ENCODE assay signal across 8 cellular contexts in the genomic region with DNA sequence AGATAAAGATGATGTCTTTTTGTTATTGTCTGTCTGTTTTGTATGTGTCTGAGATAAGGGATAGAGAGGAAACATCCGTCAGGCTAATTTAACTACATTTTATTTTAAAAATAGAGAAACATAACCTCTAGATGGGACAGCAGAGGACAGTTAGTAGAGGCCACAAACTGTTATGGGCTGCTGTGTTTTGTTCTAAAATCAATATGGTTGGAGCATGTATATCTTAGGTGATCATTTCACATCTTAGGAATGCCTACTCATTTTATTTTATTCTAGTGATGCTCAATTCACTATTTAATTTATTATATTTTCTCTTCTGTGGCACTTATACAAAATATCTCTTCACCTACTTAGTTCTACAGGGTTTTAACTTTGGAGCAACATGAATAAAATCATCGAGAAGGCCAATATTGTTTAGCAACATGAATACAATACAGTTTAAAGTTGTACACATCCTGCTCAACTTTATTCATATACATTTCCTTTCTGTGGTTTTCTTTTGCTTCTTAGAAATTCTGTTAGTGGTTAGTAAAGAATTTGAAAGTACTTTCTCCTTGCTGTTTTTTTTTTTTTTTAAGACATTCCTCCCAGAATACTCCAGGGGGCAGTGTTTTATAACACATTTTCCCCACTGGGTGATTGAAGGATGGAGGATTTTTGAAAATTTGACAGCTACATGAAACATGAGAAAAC.
DNase-seq lines count a peak whose midpoint lies in the region; ATAC-seq and TF ChIP-seq lines count a peak whose summit lies in the region.

No MANE protein-coding gene starts in this region.

- H3K27me3 Mint-ChIP-seq in activated CD4-positive, alpha-beta T cell treated with anti-CD3 and anti-CD28 coated beads, Interleukin-2, amount 10 ng/mL, durations not matched to agents 24 days and 14 days, result peaks cover 28% of the 10 kb centered on the region
- H3K27me3 Mint-ChIP-seq in chondrocyte (ENCODE audit: low read depth), result no peaks in the 10 kb centered on the region
- H3K27me3 Mint-ChIP-seq in natural killer cell treated with Interleukin-12 subunit alpha and Interleukin-12 subunit beta and Interleukin-15 and Interleukin-18, amount 100 ng/mL, for 72 hours, result peaks cover 5 to 7% of the 10 kb centered on the region in 2 donors

- H3K4me3 Mint-ChIP-seq in activated CD4-positive, alpha-beta T cell treated with anti-CD3 and anti-CD28 coated beads, Interleukin-2, amount 10 ng/mL, durations not matched to agents 24 days and 14 days, result peak overlapping the region; percentile 61
- peak overlapping the region; percentile 37 for H3K4me3 Mint-ChIP-seq in chondrocyte (ENCODE audit: unreplicated experiment)
- H3K4me3 Mint-ChIP-seq in natural killer cell treated with Interleukin-12 subunit alpha and Interleukin-12 subunit beta and Interleukin-15 and Interleukin-18, amount 100 ng/mL, for 72 hours, result peak overlapping the region; percentile 30

- H3K27ac Mint-ChIP-seq in activated CD4-positive, alpha-beta T cell treated with anti-CD3 and anti-CD28 coated beads, Interleukin-2, amount 10 ng/mL, durations not matched to agents 24 days and 14 days, result peak overlapping the region; percentile 76
- H3K27ac Mint-ChIP-seq in chondrocyte (ENCODE audit: unreplicated experiment), result peak overlapping the region; percentile 38
- H3K27ac Mint-ChIP-seq in natural killer cell treated with Interleukin-12 subunit alpha and Interleukin-12 subunit beta and Interleukin-15 and Interleukin-18, amount 100 ng/mL, for 72 hours, result no peak overlapping the region

- H3K9me3 Mint-ChIP-seq in activated CD4-positive, alpha-beta T cell treated with anti-CD3 and anti-CD28 coated beads, Interleukin-2, amount 10 ng/mL, durations not matched to agents 24 days and 14 days, result no peaks in the 10 kb centered on the region
- no peaks in the 10 kb centered on the region for H3K9me3 Mint-ChIP-seq in chondrocyte (ENCODE audit: low read depth)
- H3K9me3 Mint-ChIP-seq in natural killer cell treated with Interleukin-12 subunit alpha and Interleukin-12 subunit beta and Interleukin-15 and Interleukin-18, amount 100 ng/mL, for 72 hours, result no peaks in the 10 kb centered on the region

- peaks cover 2% of the 10 kb centered on the region for H3K36me3 Mint-ChIP-seq in activated CD4-positive, alpha-beta T cell treated with anti-CD3 and anti-CD28 coated beads, Interleukin-2, amount 10 ng/mL, durations not matched to agents 24 days and 14 days (ENCODE audit: low read depth)
- H3K36me3 Mint-ChIP-seq in chondrocyte (ENCODE audit: low read depth), result no peaks in the 10 kb centered on the region
- H3K36me3 Mint-ChIP-seq in natural killer cell treated with Interleukin-12 subunit alpha and Interleukin-12 subunit beta and Interleukin-15 and Interleukin-18, amount 100 ng/mL, for 72 hours, result no peaks in the 10 kb centered on the region

- DNase-seq in activated CD4-positive, alpha-beta T cell treated with anti-CD3 and anti-CD28 coated beads, Interleukin-2, amount 10 ng/mL, durations not matched to agents 24 days and 14 days, result peak; percentile 78
- no peak for DNase-seq in activated CD4-positive, alpha-beta T cell treated with anti-CD3 and anti-CD28 coated beads, Interleukin-2, amount 50 U/mL, for 48 hours
- peak; percentile 5 for DNase-seq in NCI-H748 treated with DMSO at 0.1 percent for 48 hours (lab: John Stamatoyannopoulos, UW)
- no peak for DNase-seq in chondrocyte (ENCODE audit: low spot score)
- no peak for DNase-seq in natural killer cell treated with Interleukin-12 subunit alpha and Interleukin-12 subunit beta and Interleukin-15 and Interleukin-18, amount 100 ng/mL, for 72 hours (ENCODE audit: low spot score)
- DNase-seq in stimulated activated naive CD4-positive, alpha-beta T cell treated with Interleukin-2 at 50 U/mL for 16 hours (lab: John Stamatoyannopoulos, UW), result no peak
- no peak for DNase-seq in stimulated activated CD4-positive, alpha-beta T cell treated with anti-CD3 and anti-CD28 coated beads, Interleukin-2, amount 100 ng/mL, for 48 hours

- intact Hi-C loops in activated CD4-positive, alpha-beta T cell treated with anti-CD3 and anti-CD28 coated beads, Interleukin-2, amount 10 ng/mL, durations not matched to agents 24 days and 14 days (cut with micrococcal nuclease), result no loop called here

- TF ChIP-seq CTCF in chondrocyte (IDR thresholded peaks at IDR 0.05), result peak; percentile 96

- ATAC-seq in GM21723 (IDR thresholded peaks at IDR 0.05; ENCODE audit: unreplicated experiment), result peak; percentile 76
- peak; percentile 17 to 61 for ATAC-seq in natural killer cell treated with Interleukin-12 subunit alpha and Interleukin-12 subunit beta and Interleukin-15 and Interleukin-18, amount 100 ng/mL, for 72 hours

- peaks cover 14% of the 10 kb centered on the region for H3K4me1 Mint-ChIP-seq in activated CD4-positive, alpha-beta T cell treated with anti-CD3 and anti-CD28 coated beads, Interleukin-2, amount 10 ng/mL, durations not matched to agents 24 days and 14 days
- H3K4me1 Mint-ChIP-seq in chondrocyte (ENCODE audit: low read depth), result peaks cover 14% of the 10 kb centered on the region
- H3K4me1 Mint-ChIP-seq in natural killer cell treated with Interleukin-12 subunit alpha and Interleukin-12 subunit beta and Interleukin-15 and Interleukin-18, amount 100 ng/mL, for 72 hours (ENCODE audit: low read depth in 2 of 2), result peaks cover 25 to 27% of the 10 kb centered on the region in 2 donors

Comparison
In these comparisons a context has a peak if more than half of its experiments do, and no peak if none do; other contexts are left out.
1. DNase-seq: peak in activated CD4-positive, alpha-beta T cell treated with anti-CD3 and anti-CD28 coated beads, Interleukin-2, amount 10 ng/mL, durations not matched to agents 24 days and 14 days (single experiment) and NCI-H748 treated with DMSO at 0.1 percent for 48 hours (single experiment); none in activated CD4-positive, alpha-beta T cell treated with anti-CD3 and anti-CD28 coated beads, Interleukin-2, amount 50 U/mL, for 48 hours (0 of 2), chondrocyte (single experiment), natural killer cell treated with Interleukin-12 subunit alpha and Interleukin-12 subunit beta and Interleukin-15 and Interleukin-18, amount 100 ng/mL, for 72 hours (single experiment), stimulated activated naive CD4-positive, alpha-beta T cell treated with Interleukin-2 at 50 U/mL for 16 hours (single experiment) and stimulated activated CD4-positive, alpha-beta T cell treated with anti-CD3 and anti-CD28 coated beads, Interleukin-2, amount 100 ng/mL, for 48 hours (0 of 2).
2. H3K27ac Mint-ChIP-seq: peak in activated CD4-positive, alpha-beta T cell treated with anti-CD3 and anti-CD28 coated beads, Interleukin-2, amount 10 ng/mL, durations not matched to agents 24 days and 14 days (single experiment) and chondrocyte (single experiment); none in natural killer cell treated with Interleukin-12 subunit alpha and Interleukin-12 subunit beta and Interleukin-15 and Interleukin-18, amount 100 ng/mL, for 72 hours (0 of 2).
3. Peak in every context shown above with its lines, with median percentiles within 50 percentile points of each other: H3K4me3 Mint-ChIP-seq.